2 cellular contexts compared by ENCODE assay signal in the genomic region with DNA sequence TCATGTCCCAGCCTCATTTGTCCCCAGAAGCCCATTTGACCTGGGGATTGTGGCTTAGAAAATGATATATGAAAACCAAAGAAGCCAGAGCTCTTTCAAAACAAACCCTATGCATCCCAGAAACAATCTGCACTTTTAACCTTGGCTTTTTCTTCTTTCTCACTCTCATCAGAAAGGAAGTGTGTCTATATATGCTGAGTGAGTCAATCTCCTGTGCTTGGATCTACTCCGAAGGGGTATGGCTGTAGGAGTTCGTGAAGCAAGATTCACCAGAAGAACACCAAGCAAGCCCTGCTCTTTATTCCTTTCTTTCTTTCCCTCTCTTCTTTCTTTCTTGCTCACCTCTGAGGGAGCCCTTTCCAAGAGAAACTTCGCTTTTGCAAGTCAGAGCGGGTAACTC.
TF ChIP-seq lines count a peak whose summit lies in the region.

No MANE protein-coding gene starts in this region.

TF ChIP-seq in IMR-90, 13 proteins besides CTCF, POLR2A, EP300 and RAD21:
- TF ChIP-seq MAFK (IDR thresholded peaks at IDR 0.05; ENCODE audit: low read depth, low read length) (peak; percentile 67), CEBPB (IDR thresholded peaks at IDR 0.05; ENCODE audit: low read depth, low read length) (peak; percentile 40; the same call in 1 of the 2 replicates), CHD1 (IDR thresholded peaks at IDR 0.05; ENCODE audit: low read depth, low read length) (no peak)
TF ChIP-seq in IMR-90: peak in this region for 2.

TF ChIP-seq in H1, 55 proteins besides CTCF, POLR2A, EP300 and RAD21:
- TF ChIP-seq SP1 (IDR thresholded peaks at IDR 0.05; ENCODE audit: low read depth, low read length) (no peak), GTF2F1 (IDR thresholded peaks at IDR 0.05; ENCODE audit: borderline replicate concordance, low read depth, low read length) (no peak), SUZ12 (IDR thresholded peaks at IDR 0.05; ENCODE audit: low read length) (no peak), CHD1 (IDR thresholded peaks at IDR 0.05; ENCODE audit: low read depth, low read length) (no peak), FOSL1 (IDR thresholded peaks at IDR 0.05; ENCODE audit: insufficient read depth, low read depth, low read length) (no peak), SP2 (IDR thresholded peaks at IDR 0.05; ENCODE audit: low read length) (no peak), SIN3A (conservative IDR thresholded peaks at IDR 0.05 in 1 of 2, IDR thresholded peaks at IDR 0.05 in 1 of 2; ENCODE audit: low read depth in 1 of 2, low read length in 2 of 2) (no peak), SP4 (IDR thresholded peaks at IDR 0.05; ENCODE audit: low read length) (no peak), CHD2 (IDR thresholded peaks at IDR 0.05; ENCODE audit: low read length) (no peak)
- TF ChIP-seq, protein P1, sequence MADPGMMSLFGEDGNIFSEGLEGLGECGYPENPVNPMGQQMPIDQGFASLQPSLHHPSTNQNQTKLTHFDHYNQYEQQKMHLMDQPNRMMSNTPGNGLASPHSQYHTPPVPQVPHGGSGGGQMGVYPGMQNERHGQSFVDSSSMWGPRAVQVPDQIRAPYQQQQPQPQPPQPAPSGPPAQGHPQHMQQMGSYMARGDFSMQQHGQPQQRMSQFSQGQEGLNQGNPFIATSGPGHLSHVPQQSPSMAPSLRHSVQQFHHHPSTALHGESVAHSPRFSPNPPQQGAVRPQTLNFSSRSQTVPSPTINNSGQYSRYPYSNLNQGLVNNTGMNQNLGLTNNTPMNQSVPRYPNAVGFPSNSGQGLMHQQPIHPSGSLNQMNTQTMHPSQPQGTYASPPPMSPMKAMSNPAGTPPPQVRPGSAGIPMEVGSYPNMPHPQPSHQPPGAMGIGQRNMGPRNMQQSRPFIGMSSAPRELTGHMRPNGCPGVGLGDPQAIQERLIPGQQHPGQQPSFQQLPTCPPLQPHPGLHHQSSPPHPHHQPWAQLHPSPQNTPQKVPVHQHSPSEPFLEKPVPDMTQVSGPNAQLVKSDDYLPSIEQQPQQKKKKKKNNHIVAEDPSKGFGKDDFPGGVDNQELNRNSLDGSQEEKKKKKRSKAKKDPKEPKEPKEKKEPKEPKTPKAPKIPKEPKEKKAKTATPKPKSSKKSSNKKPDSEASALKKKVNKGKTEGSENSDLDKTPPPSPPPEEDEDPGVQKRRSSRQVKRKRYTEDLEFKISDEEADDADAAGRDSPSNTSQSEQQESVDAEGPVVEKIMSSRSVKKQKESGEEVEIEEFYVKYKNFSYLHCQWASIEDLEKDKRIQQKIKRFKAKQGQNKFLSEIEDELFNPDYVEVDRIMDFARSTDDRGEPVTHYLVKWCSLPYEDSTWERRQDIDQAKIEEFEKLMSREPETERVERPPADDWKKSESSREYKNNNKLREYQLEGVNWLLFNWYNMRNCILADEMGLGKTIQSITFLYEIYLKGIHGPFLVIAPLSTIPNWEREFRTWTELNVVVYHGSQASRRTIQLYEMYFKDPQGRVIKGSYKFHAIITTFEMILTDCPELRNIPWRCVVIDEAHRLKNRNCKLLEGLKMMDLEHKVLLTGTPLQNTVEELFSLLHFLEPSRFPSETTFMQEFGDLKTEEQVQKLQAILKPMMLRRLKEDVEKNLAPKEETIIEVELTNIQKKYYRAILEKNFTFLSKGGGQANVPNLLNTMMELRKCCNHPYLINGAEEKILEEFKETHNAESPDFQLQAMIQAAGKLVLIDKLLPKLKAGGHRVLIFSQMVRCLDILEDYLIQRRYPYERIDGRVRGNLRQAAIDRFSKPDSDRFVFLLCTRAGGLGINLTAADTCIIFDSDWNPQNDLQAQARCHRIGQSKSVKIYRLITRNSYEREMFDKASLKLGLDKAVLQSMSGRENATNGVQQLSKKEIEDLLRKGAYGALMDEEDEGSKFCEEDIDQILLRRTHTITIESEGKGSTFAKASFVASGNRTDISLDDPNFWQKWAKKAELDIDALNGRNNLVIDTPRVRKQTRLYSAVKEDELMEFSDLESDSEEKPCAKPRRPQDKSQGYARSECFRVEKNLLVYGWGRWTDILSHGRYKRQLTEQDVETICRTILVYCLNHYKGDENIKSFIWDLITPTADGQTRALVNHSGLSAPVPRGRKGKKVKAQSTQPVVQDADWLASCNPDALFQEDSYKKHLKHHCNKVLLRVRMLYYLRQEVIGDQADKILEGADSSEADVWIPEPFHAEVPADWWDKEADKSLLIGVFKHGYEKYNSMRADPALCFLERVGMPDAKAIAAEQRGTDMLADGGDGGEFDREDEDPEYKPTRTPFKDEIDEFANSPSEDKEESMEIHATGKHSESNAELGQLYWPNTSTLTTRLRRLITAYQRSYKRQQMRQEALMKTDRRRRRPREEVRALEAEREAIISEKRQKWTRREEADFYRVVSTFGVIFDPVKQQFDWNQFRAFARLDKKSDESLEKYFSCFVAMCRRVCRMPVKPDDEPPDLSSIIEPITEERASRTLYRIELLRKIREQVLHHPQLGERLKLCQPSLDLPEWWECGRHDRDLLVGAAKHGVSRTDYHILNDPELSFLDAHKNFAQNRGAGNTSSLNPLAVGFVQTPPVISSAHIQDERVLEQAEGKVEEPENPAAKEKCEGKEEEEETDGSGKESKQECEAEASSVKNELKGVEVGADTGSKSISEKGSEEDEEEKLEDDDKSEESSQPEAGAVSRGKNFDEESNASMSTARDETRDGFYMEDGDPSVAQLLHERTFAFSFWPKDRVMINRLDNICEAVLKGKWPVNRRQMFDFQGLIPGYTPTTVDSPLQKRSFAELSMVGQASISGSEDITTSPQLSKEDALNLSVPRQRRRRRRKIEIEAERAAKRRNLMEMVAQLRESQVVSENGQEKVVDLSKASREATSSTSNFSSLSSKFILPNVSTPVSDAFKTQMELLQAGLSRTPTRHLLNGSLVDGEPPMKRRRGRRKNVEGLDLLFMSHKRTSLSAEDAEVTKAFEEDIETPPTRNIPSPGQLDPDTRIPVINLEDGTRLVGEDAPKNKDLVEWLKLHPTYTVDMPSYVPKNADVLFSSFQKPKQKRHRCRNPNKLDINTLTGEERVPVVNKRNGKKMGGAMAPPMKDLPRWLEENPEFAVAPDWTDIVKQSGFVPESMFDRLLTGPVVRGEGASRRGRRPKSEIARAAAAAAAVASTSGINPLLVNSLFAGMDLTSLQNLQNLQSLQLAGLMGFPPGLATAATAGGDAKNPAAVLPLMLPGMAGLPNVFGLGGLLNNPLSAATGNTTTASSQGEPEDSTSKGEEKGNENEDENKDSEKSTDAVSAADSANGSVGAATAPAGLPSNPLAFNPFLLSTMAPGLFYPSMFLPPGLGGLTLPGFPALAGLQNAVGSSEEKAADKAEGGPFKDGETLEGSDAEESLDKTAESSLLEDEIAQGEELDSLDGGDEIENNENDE (IDR thresholded peaks at IDR 0.05; ENCODE audit: insufficient replicate concordance, low read length): no peak
